2 cellular contexts compared by ENCODE assay signal in the genomic region with DNA sequence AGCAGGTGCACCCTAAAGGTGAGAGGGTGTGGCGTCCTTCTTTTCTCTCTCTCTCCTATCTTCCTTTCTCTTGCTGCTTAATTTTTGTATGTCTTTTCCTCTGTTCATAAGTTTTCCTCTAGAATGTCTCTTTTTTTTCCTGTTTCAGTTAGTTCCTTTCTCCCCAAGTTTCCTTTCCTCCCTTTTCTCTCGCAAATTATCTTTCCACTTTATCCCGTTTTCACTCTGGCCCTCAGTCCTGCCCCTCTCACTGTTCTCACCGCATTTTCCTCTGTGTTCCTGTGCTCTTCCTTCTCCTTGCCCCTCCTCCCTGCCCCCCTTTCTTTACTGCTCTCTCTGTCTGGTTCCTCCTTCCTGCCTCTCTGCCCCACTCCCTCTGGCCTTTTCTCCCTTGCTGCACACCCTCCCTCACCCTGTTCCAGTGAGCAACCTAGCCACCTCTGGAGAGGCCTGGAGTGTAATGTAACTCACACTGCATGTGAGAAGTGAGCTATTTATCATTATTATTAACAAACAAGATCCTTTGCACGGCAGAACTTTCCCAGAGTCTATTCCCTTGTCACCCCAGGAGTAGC.
TF ChIP-seq lines count a peak whose summit lies in the region.

No MANE protein-coding gene starts in this region.

TF ChIP-seq in HEK293, 187 proteins besides CTCF, POLR2A, EP300 and RAD21 (continued from another document):
- TF ChIP-seq ZNF513 (tag by site-specific recombination; IDR thresholded peaks at IDR 0.05) (no peak), ZXDB (tag by site-specific recombination; IDR thresholded peaks at IDR 0.05) (no peak), ZNF596 (tag by site-specific recombination; IDR thresholded peaks at IDR 0.05) (no peak), ZBTB17 (tag by site-specific recombination; IDR thresholded peaks at IDR 0.05) (0 out of 2 replicates have a peak, but pooled peaks have one; percentile 33), BCL11A (tag by site-specific recombination; IDR thresholded peaks at IDR 0.05; ENCODE audit: low read depth) (no peak), ZBTB20 (tag by site-specific recombination; IDR thresholded peaks at IDR 0.05) (no peak), ZNF341 (tag by site-specific recombination; IDR thresholded peaks at IDR 0.05; ENCODE audit: low read depth) (peak; percentile 98), REST (tag by site-specific recombination; IDR thresholded peaks at IDR 0.05) (no peak), PRDM1 (tag by site-specific recombination; IDR thresholded peaks at IDR 0.05) (peak; percentile 92), ZIC2 (tag by site-specific recombination; IDR thresholded peaks at IDR 0.05) (peak; percentile 59)
- TF ChIP-seq, protein P1, sequence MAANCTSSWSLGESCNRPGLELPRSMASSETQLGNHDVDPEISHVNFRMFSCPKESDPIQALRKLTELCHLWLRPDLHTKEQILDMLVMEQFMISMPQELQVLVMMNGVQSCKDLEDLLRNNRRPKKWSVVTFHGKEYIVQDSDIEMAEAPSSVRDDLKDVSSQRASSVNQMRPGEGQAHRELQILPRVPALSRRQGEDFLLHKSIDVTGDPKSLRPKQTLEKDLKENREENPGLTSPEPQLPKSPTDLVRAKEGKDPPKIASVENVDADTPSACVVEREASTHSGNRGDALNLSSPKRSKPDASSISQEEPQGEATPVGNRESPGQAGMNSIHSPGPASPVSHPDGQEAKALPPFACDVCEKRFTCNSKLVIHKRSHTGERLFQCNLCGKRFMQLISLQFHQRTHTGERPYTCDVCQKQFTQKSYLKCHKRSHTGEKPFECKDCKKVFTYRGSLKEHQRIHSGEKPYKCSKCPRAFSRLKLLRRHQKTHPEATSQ (tag by site-specific recombination; IDR thresholded peaks at IDR 0.05) = no peak

TF ChIP-seq in WTC11, 78 proteins besides CTCF, POLR2A, EP300 and RAD21 (continued from another document):
- TF ChIP-seq, protein P2, sequence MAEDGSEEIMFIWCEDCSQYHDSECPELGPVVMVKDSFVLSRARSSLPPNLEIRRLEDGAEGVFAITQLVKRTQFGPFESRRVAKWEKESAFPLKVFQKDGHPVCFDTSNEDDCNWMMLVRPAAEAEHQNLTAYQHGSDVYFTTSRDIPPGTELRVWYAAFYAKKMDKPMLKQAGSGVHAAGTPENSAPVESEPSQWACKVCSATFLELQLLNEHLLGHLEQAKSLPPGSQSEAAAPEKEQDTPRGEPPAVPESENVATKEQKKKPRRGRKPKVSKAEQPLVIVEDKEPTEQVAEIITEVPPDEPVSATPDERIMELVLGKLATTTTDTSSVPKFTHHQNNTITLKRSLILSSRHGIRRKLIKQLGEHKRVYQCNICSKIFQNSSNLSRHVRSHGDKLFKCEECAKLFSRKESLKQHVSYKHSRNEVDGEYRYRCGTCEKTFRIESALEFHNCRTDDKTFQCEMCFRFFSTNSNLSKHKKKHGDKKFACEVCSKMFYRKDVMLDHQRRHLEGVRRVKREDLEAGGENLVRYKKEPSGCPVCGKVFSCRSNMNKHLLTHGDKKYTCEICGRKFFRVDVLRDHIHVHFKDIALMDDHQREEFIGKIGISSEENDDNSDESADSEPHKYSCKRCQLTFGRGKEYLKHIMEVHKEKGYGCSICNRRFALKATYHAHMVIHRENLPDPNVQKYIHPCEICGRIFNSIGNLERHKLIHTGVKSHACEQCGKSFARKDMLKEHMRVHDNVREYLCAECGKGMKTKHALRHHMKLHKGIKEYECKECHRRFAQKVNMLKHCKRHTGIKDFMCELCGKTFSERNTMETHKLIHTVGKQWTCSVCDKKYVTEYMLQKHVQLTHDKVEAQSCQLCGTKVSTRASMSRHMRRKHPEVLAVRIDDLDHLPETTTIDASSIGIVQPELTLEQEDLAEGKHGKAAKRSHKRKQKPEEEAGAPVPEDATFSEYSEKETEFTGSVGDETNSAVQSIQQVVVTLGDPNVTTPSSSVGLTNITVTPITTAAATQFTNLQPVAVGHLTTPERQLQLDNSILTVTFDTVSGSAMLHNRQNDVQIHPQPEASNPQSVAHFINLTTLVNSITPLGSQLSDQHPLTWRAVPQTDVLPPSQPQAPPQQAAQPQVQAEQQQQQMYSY (CRISPR knock-in tag; IDR thresholded peaks at IDR 0.05) = no peak
- TF ChIP-seq ZNF219 (CRISPR knock-in tag; IDR thresholded peaks at IDR 0.05; ENCODE audit: borderline replicate concordance) (no peak), KAT7 (CRISPR knock-in tag; IDR thresholded peaks at IDR 0.05; ENCODE audit: borderline replicate concordance) (no peak), ZBTB21 (CRISPR knock-in tag; IDR thresholded peaks at IDR 0.05; ENCODE audit: borderline replicate concordance) (no peak), FOXP1 (CRISPR knock-in tag; IDR thresholded peaks at IDR 0.05; ENCODE audit: borderline replicate concordance) (no peak), GRHL2 (CRISPR knock-in tag; IDR thresholded peaks at IDR 0.05; ENCODE audit: insufficient replicate concordance, severe bottlenecking) (no peak), NR1H2 (CRISPR knock-in tag; IDR thresholded peaks at IDR 0.05) (no peak), OVOL2 (CRISPR knock-in tag; IDR thresholded peaks at IDR 0.05; ENCODE audit: borderline replicate concordance) (no peak), AR (CRISPR knock-in tag; IDR thresholded peaks at IDR 0.05) (no peak), CREM (CRISPR knock-in tag; IDR thresholded peaks at IDR 0.05) (no peak), CREB1 (CRISPR knock-in tag; IDR thresholded peaks at IDR 0.05) (no peak), PRRX2 (CRISPR knock-in tag; IDR thresholded peaks at IDR 0.05) (no peak), GABPB1 (CRISPR knock-in tag; IDR thresholded peaks at IDR 0.05) (no peak), CDX4 (CRISPR knock-in tag; IDR thresholded peaks at IDR 0.05; ENCODE audit: borderline replicate concordance) (no peak)
- TF ChIP-seq, protein P3, sequence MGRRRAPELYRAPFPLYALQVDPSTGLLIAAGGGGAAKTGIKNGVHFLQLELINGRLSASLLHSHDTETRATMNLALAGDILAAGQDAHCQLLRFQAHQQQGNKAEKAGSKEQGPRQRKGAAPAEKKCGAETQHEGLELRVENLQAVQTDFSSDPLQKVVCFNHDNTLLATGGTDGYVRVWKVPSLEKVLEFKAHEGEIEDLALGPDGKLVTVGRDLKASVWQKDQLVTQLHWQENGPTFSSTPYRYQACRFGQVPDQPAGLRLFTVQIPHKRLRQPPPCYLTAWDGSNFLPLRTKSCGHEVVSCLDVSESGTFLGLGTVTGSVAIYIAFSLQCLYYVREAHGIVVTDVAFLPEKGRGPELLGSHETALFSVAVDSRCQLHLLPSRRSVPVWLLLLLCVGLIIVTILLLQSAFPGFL (CRISPR knock-in tag; IDR thresholded peaks at IDR 0.05; ENCODE audit: borderline replicate concordance) = no peak
- TF ChIP-seq, protein P4, sequence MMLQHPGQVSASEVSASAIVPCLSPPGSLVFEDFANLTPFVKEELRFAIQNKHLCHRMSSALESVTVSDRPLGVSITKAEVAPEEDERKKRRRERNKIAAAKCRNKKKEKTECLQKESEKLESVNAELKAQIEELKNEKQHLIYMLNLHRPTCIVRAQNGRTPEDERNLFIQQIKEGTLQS (CRISPR knock-in tag; conservative IDR thresholded peaks at IDR 0.05) = no peak
- TF ChIP-seq, protein P5, sequence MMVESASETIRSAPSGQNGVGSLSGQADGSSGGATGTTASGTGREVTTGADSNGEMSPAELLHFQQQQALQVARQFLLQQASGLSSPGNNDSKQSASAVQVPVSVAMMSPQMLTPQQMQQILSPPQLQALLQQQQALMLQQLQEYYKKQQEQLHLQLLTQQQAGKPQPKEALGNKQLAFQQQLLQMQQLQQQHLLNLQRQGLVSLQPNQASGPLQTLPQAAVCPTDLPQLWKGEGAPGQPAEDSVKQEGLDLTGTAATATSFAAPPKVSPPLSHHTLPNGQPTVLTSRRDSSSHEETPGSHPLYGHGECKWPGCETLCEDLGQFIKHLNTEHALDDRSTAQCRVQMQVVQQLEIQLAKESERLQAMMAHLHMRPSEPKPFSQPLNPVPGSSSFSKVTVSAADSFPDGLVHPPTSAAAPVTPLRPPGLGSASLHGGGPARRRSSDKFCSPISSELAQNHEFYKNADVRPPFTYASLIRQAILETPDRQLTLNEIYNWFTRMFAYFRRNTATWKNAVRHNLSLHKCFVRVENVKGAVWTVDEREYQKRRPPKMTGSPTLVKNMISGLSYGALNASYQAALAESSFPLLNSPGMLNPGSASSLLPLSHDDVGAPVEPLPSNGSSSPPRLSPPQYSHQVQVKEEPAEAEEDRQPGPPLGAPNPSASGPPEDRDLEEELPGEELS (CRISPR knock-in tag; IDR thresholded peaks at IDR 0.05) = no peak
TF ChIP-seq in WTC11: peak in this region for 0.
